ENCODE assay signal across 8 cellular contexts in the genomic region with DNA sequence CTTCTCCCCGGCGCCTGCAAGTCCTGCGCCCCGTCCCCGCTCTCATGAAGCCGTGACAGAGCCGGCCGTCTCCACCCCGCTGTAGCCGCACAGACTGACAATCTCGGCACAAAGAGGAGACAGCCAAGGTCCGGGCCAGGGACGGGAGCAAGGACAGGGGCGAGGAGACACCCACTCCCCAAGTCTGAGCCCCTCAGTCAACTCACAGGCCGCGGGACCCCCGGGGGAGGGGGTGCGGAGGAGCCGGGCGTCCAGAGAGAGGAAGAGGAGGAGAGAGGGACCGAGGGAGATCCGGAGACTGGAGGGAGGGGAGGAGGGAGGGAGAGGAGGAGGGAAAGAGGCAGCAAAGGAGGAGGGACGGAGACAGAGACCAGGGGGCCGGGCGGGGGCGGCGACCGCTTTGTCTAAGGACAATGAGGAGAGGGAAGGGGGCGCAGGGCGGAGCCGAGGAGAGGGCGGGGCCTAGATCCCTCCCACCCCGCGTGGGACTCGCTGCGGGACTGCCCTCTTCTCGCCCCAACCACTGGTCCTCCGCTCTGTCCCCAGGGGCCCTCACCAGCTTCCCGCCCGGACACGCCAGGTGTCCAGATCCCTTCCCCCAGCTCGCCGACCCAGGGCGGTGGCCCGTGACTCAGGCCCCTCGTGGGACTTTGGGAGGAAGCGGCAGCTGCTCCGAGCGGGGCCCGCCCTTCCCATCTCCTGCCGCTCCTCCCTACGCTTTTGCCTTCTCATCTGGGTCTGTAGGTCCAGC.
DNase-seq lines count a peak whose midpoint lies in the region; ATAC-seq and TF ChIP-seq lines count a peak whose summit lies in the region.

No MANE protein-coding gene starts in this region.

- H4K20me1 ChIP-seq in OCI-LY1 (ENCODE audit: insufficient read depth, low read length), result no peaks in the 10 kb centered on the region

- DNase-seq in CMK (ENCODE audit: low read depth) (peak; percentile 95), HuH-7 (ENCODE audit: low spot score) (peak; percentile 65), activated T-cell treated with anti-CD3 and anti-CD28 coated beads for 48 hours (ENCODE audit: low read depth) (peak; percentile 83), erythroblast (lab: John Stamatoyannopoulos, UW) (peak; percentile 51 to 81)
- peak; percentile 73 for DNase-seq in stimulated activated CD8-positive, alpha-beta memory T cell treated with anti-CD3 and anti-CD28 coated beads, Interleukin-7, amount 100 ng/mL, for 24 hours (ENCODE audit: low read depth)

- H3K36me3 ChIP-seq in OCI-LY1 (ENCODE audit: insufficient read depth, low read length) (no peaks in the 10 kb centered on the region), muscle layer of colon (ENCODE audit: insufficient read depth, low read length) (peaks cover 3% of the 10 kb centered on the region)

- no peak overlapping the region for H2AFZ ChIP-seq in OCI-LY1 (ENCODE audit: low read length)

- H3K9me3 ChIP-seq in OCI-LY1 (ENCODE audit: low read length) (no peaks in the 10 kb centered on the region), muscle layer of colon (ENCODE audit: low read length) (no peaks in the 10 kb centered on the region)

- H3K4me1 ChIP-seq in OCI-LY1 (ENCODE audit: insufficient read depth, low read length, severe bottlenecking) (peaks cover 76% of the 10 kb centered on the region), muscle layer of colon (ENCODE audit: insufficient read depth, low read length) (peaks cover 49% of the 10 kb centered on the region)

- peaks cover 16% of the 10 kb centered on the region for H3F3A ChIP-seq in OCI-LY1 (ENCODE audit: insufficient read depth, low read length)

- H3K4me3 ChIP-seq in OCI-LY1 (ENCODE audit: low read depth, low read length, poor library complexity, severe bottlenecking), result peak overlapping the region; percentile 87
- H3K4me3 ChIP-seq in muscle layer of colon (ENCODE audit: low read depth in 1 of 2, low read length in 2 of 2), result peak overlapping the region; percentile 94 to 99

- peaks cover 27% of the 10 kb centered on the region for H3K79me2 ChIP-seq in OCI-LY1 (ENCODE audit: insufficient read depth, low read length)

- peak overlapping the region; percentile 95 for H3K9ac ChIP-seq in OCI-LY1 (ENCODE audit: low read length)
- peak overlapping the region; percentile 86 for H3K9ac ChIP-seq in muscle layer of colon (ENCODE audit: low read length)

- peak; percentile 30 for ATAC-seq in GM21367 (IDR thresholded peaks at IDR 0.05; ENCODE audit: unreplicated experiment)

- TF ChIP-seq POLR2A in erythroblast (IDR thresholded peaks at IDR 0.05; ENCODE audit: low read length), result peak; percentile 33

- peak overlapping the region; percentile 95 for H3K27ac ChIP-seq in OCI-LY1 (ENCODE audit: low read depth, low read length, poor library complexity, severe bottlenecking)
- peak overlapping the region; percentile 100 for H3K27ac ChIP-seq in muscle layer of colon (ENCODE audit: low read depth, low read length)

- H3K27me3 ChIP-seq in OCI-LY1 (ENCODE audit: insufficient read depth, low read length), result no peaks in the 10 kb centered on the region
- H3K27me3 ChIP-seq in muscle layer of colon (ENCODE audit: control insufficient read depth in 1 of 2, insufficient read depth in 2 of 2, low read length in 2 of 2), result no peaks in the 10 kb centered on the region

- H3K4me2 ChIP-seq in OCI-LY1 (ENCODE audit: low read length), result peak overlapping the region; percentile 75

- no peak for TF ChIP-seq CTCF in OCI-LY1 (IDR thresholded peaks at IDR 0.05; ENCODE audit: low read length)

- no peaks in the 10 kb centered on the region for H3K9me2 ChIP-seq in OCI-LY1 (ENCODE audit: low read depth, low read length)

Comparison
In these comparisons a context has a peak if more than half of its experiments do, and no peak if none do; other contexts are left out.
1. Peak in every context shown above with its lines: DNase-seq, ATAC-seq, H3K4me3 ChIP-seq and H3K27ac ChIP-seq.